1 cellular context compared by ENCODE assay signal in the genomic region with DNA sequence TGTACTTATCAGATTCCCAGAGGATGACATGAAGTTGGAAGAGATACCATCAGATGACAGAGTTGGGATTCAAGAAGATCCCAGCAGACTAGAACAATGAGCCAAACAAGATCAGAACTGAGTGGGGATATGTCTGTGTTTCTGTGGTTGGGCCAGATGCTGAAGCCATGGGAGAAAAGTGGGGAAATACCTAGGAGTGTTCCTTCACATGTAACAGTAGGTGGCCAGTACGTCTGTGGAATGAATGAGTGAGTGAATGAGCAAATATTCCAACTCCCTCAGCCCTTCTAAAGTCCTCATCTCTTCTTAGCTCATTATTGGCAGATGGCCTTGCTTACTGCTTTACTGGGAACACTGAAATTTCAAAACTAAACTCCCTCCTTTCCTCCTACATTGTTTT.
TF ChIP-seq lines count a peak whose summit lies in the region.

No MANE protein-coding gene starts in this region.

TF ChIP-seq in IMR-90, 13 proteins besides CTCF, POLR2A, EP300 and RAD21 (continued from another document):
- no peak for TF ChIP-seq USF2 (IDR thresholded peaks at IDR 0.05; ENCODE audit: low read depth, low read length)
